15 cellular contexts compared by ENCODE assay signal in the genomic region with DNA sequence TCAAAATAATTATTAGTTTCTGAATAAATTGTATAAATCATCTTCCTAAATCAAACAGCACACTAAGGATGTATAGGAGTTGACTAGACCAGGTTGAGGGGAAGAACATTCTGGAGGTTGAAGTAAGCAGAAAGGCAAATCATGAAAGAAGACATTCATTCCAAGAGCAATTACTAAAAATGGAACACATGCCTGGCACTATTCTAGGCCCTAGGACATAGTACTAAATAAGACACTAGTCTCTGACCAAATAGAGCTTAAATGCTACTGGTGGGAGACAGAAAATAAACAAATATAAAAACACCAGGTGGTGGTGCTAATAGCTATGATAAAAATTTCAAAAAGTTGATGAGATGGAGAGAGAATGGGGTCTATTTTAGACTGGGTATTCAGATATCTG.
DNase-seq lines count a peak whose midpoint lies in the region; ATAC-seq and TF ChIP-seq lines count a peak whose summit lies in the region.
"Had no signal": no experiment of that assay in that cellular context is flagged by ENCODE, and none has a peak within 500 bp of the region (broad histone marks: within the 10 kb centered on the region; RNA-seq: fewer than 3 reads in every experiment).

No MANE protein-coding gene starts in this region.

- no peak for TF ChIP-seq POLR2A in testis (IDR thresholded peaks at IDR 0.05)

- peak overlapping the region; percentile 25 for H3K27ac Mint-ChIP-seq in glutamatergic neuron (ENCODE audit: unreplicated experiment)
- no peak overlapping the region for H3K27ac Mint-ChIP-seq in activated naive CD4-positive, alpha-beta T cell treated with anti-CD3 and anti-CD28 coated beads, Interleukin-2, amount 50 U/mL, for 72 hours
- no peak overlapping the region for H3K27ac Mint-ChIP-seq in activated naive CD8-positive, alpha-beta T cell treated with anti-CD3 and anti-CD28 coated beads, Interleukin-2, amount 50 U/mL, for 24 hours

- no peak for DNase-seq in heart right ventricle
- DNase-seq in right cardiac atrium = no peak
- DNase-seq in NCI-H69 (lab: John Stamatoyannopoulos, UW) = peak; percentile 67
- DNase-seq in glutamatergic neuron = no peak
- DNase-seq in testis = no peak
- DNase-seq in activated naive CD4-positive, alpha-beta T cell treated with anti-CD3 and anti-CD28 coated beads, Interleukin-2, amount 50 U/mL, for 72 hours (ENCODE audit: low spot score in 2 of 2) = no peak
- no peak for DNase-seq in activated naive CD8-positive, alpha-beta T cell treated with anti-CD3 and anti-CD28 coated beads, Interleukin-2, amount 50 U/mL, for 24 hours
- no peak for DNase-seq in foreskin keratinocyte
- DNase-seq: CD8-positive, alpha-beta memory T cell; H7; Karpas-422; NCI-H226; NCI-H526 treated with DMSO at 0.1 percent for 48 hours; Peyer's patch; SHP77 treated with DMSO at 0.1 percent for 48 hours had no signal

- H3K4me1 ChIP-seq in heart right ventricle (peaks cover 0 to 37% (median 22%) of the 10 kb centered on the region in 9 donors), right cardiac atrium (ENCODE audit: control insufficient read depth, insufficient read depth, low read length) (no peaks in the 10 kb centered on the region), testis (peaks cover 17% of the 10 kb centered on the region), foreskin keratinocyte (no peaks in the 10 kb centered on the region)
- H3K4me1 ChIP-seq: Peyer's patch had no signal

- H3K27me3 Mint-ChIP-seq in glutamatergic neuron (ENCODE audit: unreplicated experiment) = no peaks in the 10 kb centered on the region
- H3K27me3 Mint-ChIP-seq in activated naive CD8-positive, alpha-beta T cell treated with anti-CD3 and anti-CD28 coated beads, Interleukin-2, amount 50 U/mL, for 24 hours = no peaks in the 10 kb centered on the region
- H3K27me3 Mint-ChIP-seq: CD8-positive, alpha-beta memory T cell had no signal

- H3K36me3 ChIP-seq in heart right ventricle = no peaks in the 10 kb centered on the region
- H3K36me3 ChIP-seq in testis (ENCODE audit: low read depth, missing control alignments) = no peaks in the 10 kb centered on the region
- H3K36me3 ChIP-seq: Peyer's patch had no signal

- no peak for TF ChIP-seq CTCF in heart right ventricle (IDR thresholded peaks at IDR 0.05)
- no peak for TF ChIP-seq CTCF in glutamatergic neuron (IDR thresholded peaks at IDR 0.05; ENCODE audit: partially characterized antibody, unreplicated experiment)
- TF ChIP-seq CTCF in testis (IDR thresholded peaks at IDR 0.05) = no peak
- no peak for TF ChIP-seq CTCF in foreskin keratinocyte (conservative IDR thresholded peaks at IDR 0.05)

- no peaks in the 10 kb centered on the region for H3K9me3 Mint-ChIP-seq in glutamatergic neuron (ENCODE audit: unreplicated experiment)
- H3K9me3 Mint-ChIP-seq in activated naive CD4-positive, alpha-beta T cell treated with anti-CD3 and anti-CD28 coated beads, Interleukin-2, amount 50 U/mL, for 72 hours = no peaks in the 10 kb centered on the region
- H3K9me3 Mint-ChIP-seq in activated naive CD8-positive, alpha-beta T cell treated with anti-CD3 and anti-CD28 coated beads, Interleukin-2, amount 50 U/mL, for 24 hours = no peaks in the 10 kb centered on the region
- H3K9me3 Mint-ChIP-seq: CD8-positive, alpha-beta memory T cell had no signal

- H3K27ac ChIP-seq in heart right ventricle (peak overlapping the region in 9 of 10 donors; percentile 36 to 79 (median 68)), right cardiac atrium (ENCODE audit: low read length) (no peak overlapping the region), testis (peak overlapping the region; percentile 50 to 52), foreskin keratinocyte (no peak overlapping the region)
- H3K27ac ChIP-seq: Peyer's patch had no signal

- H3K9me3 ChIP-seq in heart right ventricle (no peaks in the 10 kb centered on the region), right cardiac atrium (ENCODE audit: control insufficient read depth, low read length) (no peaks in the 10 kb centered on the region), testis (no peaks in the 10 kb centered on the region)
- H3K9me3 ChIP-seq: Peyer's patch had no signal

- H3K36me3 Mint-ChIP-seq in glutamatergic neuron (ENCODE audit: unreplicated experiment) = no peaks in the 10 kb centered on the region
- H3K36me3 Mint-ChIP-seq in activated naive CD4-positive, alpha-beta T cell treated with anti-CD3 and anti-CD28 coated beads, Interleukin-2, amount 50 U/mL, for 72 hours = no peaks in the 10 kb centered on the region
- H3K36me3 Mint-ChIP-seq in activated naive CD8-positive, alpha-beta T cell treated with anti-CD3 and anti-CD28 coated beads, Interleukin-2, amount 50 U/mL, for 24 hours (ENCODE audit: low read depth) = peaks cover 4% of the 10 kb centered on the region

- no peak overlapping the region for H3K4me3 ChIP-seq in heart right ventricle
- no peak overlapping the region for H3K4me3 ChIP-seq in right cardiac atrium (ENCODE audit: low read length)
- H3K4me3 ChIP-seq in testis = no peak overlapping the region
- H3K4me3 ChIP-seq: Peyer's patch had no signal

- H3K27me3 ChIP-seq in heart right ventricle = no peaks in the 10 kb centered on the region
- no peaks in the 10 kb centered on the region for H3K27me3 ChIP-seq in right cardiac atrium (ENCODE audit: control insufficient read depth, insufficient read depth)
- no peaks in the 10 kb centered on the region for H3K27me3 ChIP-seq in testis
- no peaks in the 10 kb centered on the region for H3K27me3 ChIP-seq in foreskin keratinocyte
- H3K27me3 ChIP-seq: Peyer's patch had no signal

- intact Hi-C loops in heart right ventricle (cut with DNase I) (loop anchor here in 1 of 10 donors (5.0 kb wide), 1 partner anchor 70 kb away; no protein-coding TSS in a partner anchor), right cardiac atrium (cut with DNase I) (no loop called here), testis (cut with DNase I; ENCODE audit: low total_unique reads) (no loop called here)

- peaks cover 32% of the 10 kb centered on the region for H3K4me1 Mint-ChIP-seq in glutamatergic neuron (ENCODE audit: low read depth, unreplicated experiment)
- H3K4me1 Mint-ChIP-seq in activated naive CD8-positive, alpha-beta T cell treated with anti-CD3 and anti-CD28 coated beads, Interleukin-2, amount 50 U/mL, for 24 hours = no peaks in the 10 kb centered on the region

- no peak overlapping the region for H3K4me3 Mint-ChIP-seq in glutamatergic neuron (ENCODE audit: unreplicated experiment)
- H3K4me3 Mint-ChIP-seq in activated naive CD8-positive, alpha-beta T cell treated with anti-CD3 and anti-CD28 coated beads, Interleukin-2, amount 50 U/mL, for 24 hours = no peak overlapping the region
- H3K4me3 Mint-ChIP-seq: CD8-positive, alpha-beta memory T cell had no signal

- ATAC-seq in heart right ventricle (peak in 6 of 8 donors; percentile 31 to 48 (median 38)), right cardiac atrium (no peak), foreskin keratinocyte (no peak)
- no peak for ATAC-seq in activated naive CD4-positive, alpha-beta T cell treated with anti-CD3 and anti-CD28 coated beads, Interleukin-2, amount 50 U/mL, for 72 hours
- no peak for ATAC-seq in activated naive CD8-positive, alpha-beta T cell treated with anti-CD3 and anti-CD28 coated beads, Interleukin-2, amount 50 U/mL, for 24 hours

Comparison
In these comparisons a context has a peak if more than half of its experiments do, and no peak if none do; other contexts are left out.
1. ATAC-seq: peak in heart right ventricle (6 of 8); none in right cardiac atrium (0 of 2), activated naive CD4-positive, alpha-beta T cell treated with anti-CD3 and anti-CD28 coated beads, Interleukin-2, amount 50 U/mL, for 72 hours (0 of 2), activated naive CD8-positive, alpha-beta T cell treated with anti-CD3 and anti-CD28 coated beads, Interleukin-2, amount 50 U/mL, for 24 hours (single experiment) and foreskin keratinocyte (single experiment).
2. H3K27ac ChIP-seq: peak in heart right ventricle (9 of 10) and testis (2 of 2); none in right cardiac atrium (single experiment) and foreskin keratinocyte (single experiment).